ENCODE assay signal across 1 cellular context in the genomic region with DNA sequence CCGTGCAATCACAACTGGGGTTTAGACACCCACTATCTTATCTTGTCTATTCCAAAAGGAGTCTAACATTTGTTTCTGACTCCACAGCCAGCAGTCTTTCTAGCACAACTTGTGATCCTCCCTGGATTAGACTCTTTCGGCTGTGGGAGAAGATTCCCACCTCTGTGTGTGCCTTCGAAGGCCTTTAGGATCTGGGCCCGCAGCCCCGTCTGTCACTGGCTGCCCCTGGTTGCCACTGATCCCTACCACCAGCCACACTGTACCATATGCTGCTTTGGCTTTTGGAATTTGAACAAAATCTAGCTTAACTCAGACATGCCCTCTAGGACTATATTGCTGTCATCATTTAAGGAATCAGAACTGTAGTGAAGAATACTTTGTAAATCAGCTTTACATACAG.
TF ChIP-seq lines count a peak whose summit lies in the region.

No MANE protein-coding gene starts in this region.

TF ChIP-seq in SK-N-SH, 30 proteins besides CTCF, POLR2A, EP300 and RAD21 (continued from another document):
- TF ChIP-seq, protein P1, sequence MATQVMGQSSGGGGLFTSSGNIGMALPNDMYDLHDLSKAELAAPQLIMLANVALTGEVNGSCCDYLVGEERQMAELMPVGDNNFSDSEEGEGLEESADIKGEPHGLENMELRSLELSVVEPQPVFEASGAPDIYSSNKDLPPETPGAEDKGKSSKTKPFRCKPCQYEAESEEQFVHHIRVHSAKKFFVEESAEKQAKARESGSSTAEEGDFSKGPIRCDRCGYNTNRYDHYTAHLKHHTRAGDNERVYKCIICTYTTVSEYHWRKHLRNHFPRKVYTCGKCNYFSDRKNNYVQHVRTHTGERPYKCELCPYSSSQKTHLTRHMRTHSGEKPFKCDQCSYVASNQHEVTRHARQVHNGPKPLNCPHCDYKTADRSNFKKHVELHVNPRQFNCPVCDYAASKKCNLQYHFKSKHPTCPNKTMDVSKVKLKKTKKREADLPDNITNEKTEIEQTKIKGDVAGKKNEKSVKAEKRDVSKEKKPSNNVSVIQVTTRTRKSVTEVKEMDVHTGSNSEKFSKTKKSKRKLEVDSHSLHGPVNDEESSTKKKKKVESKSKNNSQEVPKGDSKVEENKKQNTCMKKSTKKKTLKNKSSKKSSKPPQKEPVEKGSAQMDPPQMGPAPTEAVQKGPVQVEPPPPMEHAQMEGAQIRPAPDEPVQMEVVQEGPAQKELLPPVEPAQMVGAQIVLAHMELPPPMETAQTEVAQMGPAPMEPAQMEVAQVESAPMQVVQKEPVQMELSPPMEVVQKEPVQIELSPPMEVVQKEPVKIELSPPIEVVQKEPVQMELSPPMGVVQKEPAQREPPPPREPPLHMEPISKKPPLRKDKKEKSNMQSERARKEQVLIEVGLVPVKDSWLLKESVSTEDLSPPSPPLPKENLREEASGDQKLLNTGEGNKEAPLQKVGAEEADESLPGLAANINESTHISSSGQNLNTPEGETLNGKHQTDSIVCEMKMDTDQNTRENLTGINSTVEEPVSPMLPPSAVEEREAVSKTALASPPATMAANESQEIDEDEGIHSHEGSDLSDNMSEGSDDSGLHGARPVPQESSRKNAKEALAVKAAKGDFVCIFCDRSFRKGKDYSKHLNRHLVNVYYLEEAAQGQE (IDR thresholded peaks at IDR 0.05; ENCODE audit: low read depth, low read length) = no peak
- TF ChIP-seq GABPA (IDR thresholded peaks at IDR 0.05; ENCODE audit: low read depth) (no peak), MXI1 (IDR thresholded peaks at IDR 0.05; ENCODE audit: low read depth, low read length) (no peak), SIN3A (IDR thresholded peaks at IDR 0.05; ENCODE audit: borderline replicate concordance, low read depth, low read length) (no peak), SMC3 (IDR thresholded peaks at IDR 0.05; ENCODE audit: low read depth, low read length) (no peak), NFIC (IDR thresholded peaks at IDR 0.05; ENCODE audit: borderline replicate concordance) (no peak), FOSL2 (IDR thresholded peaks at IDR 0.05; ENCODE audit: borderline replicate concordance, low read depth) (no peak), MEF2A (IDR thresholded peaks at IDR 0.05; ENCODE audit: borderline replicate concordance, low read depth) (no peak)
